In the genomic region with DNA sequence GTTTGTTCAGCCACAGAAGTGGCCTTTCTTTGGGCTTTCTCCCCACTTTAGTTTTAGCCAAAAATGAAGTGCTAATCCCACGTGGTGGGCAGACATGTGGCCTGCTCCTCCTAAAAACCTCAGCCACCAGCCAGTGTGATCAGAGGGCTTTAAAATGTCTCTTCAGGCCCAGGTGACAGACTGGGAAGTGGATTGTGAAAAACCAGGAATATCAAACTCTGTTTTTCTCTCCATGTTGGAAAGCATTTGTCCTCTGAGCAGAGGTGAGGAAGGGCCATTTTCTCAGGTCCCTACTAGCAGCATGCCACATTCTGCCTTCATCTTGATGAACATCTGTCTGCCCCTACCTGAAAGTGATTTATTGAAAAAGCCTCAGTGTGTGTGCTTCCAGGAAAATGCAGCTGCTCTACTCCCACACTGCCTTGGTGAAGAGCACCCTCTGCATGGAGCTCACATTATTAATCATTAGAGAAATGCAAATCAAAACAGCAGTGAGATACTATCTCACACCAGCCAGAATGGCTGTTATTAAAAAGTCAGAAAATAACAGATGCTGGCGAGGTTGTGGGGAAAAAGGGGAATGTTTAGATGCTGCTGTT, we compare ENCODE assay signal across 1 cellular context.
TF ChIP-seq lines count a peak whose summit lies in the region.

No MANE protein-coding gene starts in this region.

TF ChIP-seq in H1, 55 proteins besides CTCF, POLR2A, EP300 and RAD21:
- no peak for TF ChIP-seq CHD1 (IDR thresholded peaks at IDR 0.05; ENCODE audit: low read depth, low read length)
- TF ChIP-seq JUN (IDR thresholded peaks at IDR 0.05; ENCODE audit: low read depth, low read length), result no peak
- TF ChIP-seq HDAC2 (IDR thresholded peaks at IDR 0.05; ENCODE audit: borderline replicate concordance in 1 of 2, low read depth in 2 of 2, low read length in 2 of 2), result no peak
- TF ChIP-seq, protein P1, sequence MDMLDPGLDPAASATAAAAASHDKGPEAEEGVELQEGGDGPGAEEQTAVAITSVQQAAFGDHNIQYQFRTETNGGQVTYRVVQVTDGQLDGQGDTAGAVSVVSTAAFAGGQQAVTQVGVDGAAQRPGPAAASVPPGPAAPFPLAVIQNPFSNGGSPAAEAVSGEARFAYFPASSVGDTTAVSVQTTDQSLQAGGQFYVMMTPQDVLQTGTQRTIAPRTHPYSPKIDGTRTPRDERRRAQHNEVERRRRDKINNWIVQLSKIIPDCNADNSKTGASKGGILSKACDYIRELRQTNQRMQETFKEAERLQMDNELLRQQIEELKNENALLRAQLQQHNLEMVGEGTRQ (IDR thresholded peaks at IDR 0.05; ENCODE audit: low read length), result no peak
- no peak for TF ChIP-seq CBX8 (IDR thresholded peaks at IDR 0.05; ENCODE audit: borderline replicate concordance, low read depth, low read length)
- TF ChIP-seq SIRT6 (IDR thresholded peaks at IDR 0.05; ENCODE audit: low read length), result no peak
- TF ChIP-seq, protein P2, sequence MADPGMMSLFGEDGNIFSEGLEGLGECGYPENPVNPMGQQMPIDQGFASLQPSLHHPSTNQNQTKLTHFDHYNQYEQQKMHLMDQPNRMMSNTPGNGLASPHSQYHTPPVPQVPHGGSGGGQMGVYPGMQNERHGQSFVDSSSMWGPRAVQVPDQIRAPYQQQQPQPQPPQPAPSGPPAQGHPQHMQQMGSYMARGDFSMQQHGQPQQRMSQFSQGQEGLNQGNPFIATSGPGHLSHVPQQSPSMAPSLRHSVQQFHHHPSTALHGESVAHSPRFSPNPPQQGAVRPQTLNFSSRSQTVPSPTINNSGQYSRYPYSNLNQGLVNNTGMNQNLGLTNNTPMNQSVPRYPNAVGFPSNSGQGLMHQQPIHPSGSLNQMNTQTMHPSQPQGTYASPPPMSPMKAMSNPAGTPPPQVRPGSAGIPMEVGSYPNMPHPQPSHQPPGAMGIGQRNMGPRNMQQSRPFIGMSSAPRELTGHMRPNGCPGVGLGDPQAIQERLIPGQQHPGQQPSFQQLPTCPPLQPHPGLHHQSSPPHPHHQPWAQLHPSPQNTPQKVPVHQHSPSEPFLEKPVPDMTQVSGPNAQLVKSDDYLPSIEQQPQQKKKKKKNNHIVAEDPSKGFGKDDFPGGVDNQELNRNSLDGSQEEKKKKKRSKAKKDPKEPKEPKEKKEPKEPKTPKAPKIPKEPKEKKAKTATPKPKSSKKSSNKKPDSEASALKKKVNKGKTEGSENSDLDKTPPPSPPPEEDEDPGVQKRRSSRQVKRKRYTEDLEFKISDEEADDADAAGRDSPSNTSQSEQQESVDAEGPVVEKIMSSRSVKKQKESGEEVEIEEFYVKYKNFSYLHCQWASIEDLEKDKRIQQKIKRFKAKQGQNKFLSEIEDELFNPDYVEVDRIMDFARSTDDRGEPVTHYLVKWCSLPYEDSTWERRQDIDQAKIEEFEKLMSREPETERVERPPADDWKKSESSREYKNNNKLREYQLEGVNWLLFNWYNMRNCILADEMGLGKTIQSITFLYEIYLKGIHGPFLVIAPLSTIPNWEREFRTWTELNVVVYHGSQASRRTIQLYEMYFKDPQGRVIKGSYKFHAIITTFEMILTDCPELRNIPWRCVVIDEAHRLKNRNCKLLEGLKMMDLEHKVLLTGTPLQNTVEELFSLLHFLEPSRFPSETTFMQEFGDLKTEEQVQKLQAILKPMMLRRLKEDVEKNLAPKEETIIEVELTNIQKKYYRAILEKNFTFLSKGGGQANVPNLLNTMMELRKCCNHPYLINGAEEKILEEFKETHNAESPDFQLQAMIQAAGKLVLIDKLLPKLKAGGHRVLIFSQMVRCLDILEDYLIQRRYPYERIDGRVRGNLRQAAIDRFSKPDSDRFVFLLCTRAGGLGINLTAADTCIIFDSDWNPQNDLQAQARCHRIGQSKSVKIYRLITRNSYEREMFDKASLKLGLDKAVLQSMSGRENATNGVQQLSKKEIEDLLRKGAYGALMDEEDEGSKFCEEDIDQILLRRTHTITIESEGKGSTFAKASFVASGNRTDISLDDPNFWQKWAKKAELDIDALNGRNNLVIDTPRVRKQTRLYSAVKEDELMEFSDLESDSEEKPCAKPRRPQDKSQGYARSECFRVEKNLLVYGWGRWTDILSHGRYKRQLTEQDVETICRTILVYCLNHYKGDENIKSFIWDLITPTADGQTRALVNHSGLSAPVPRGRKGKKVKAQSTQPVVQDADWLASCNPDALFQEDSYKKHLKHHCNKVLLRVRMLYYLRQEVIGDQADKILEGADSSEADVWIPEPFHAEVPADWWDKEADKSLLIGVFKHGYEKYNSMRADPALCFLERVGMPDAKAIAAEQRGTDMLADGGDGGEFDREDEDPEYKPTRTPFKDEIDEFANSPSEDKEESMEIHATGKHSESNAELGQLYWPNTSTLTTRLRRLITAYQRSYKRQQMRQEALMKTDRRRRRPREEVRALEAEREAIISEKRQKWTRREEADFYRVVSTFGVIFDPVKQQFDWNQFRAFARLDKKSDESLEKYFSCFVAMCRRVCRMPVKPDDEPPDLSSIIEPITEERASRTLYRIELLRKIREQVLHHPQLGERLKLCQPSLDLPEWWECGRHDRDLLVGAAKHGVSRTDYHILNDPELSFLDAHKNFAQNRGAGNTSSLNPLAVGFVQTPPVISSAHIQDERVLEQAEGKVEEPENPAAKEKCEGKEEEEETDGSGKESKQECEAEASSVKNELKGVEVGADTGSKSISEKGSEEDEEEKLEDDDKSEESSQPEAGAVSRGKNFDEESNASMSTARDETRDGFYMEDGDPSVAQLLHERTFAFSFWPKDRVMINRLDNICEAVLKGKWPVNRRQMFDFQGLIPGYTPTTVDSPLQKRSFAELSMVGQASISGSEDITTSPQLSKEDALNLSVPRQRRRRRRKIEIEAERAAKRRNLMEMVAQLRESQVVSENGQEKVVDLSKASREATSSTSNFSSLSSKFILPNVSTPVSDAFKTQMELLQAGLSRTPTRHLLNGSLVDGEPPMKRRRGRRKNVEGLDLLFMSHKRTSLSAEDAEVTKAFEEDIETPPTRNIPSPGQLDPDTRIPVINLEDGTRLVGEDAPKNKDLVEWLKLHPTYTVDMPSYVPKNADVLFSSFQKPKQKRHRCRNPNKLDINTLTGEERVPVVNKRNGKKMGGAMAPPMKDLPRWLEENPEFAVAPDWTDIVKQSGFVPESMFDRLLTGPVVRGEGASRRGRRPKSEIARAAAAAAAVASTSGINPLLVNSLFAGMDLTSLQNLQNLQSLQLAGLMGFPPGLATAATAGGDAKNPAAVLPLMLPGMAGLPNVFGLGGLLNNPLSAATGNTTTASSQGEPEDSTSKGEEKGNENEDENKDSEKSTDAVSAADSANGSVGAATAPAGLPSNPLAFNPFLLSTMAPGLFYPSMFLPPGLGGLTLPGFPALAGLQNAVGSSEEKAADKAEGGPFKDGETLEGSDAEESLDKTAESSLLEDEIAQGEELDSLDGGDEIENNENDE (IDR thresholded peaks at IDR 0.05; ENCODE audit: insufficient replicate concordance, low read length), result no peak
- TF ChIP-seq NANOG (IDR thresholded peaks at IDR 0.05; ENCODE audit: insufficient read depth, low read depth, low read length, poor library complexity, severe bottlenecking), result no peak
- no peak for TF ChIP-seq TBP (IDR thresholded peaks at IDR 0.05; ENCODE audit: low read depth, low read length)
- TF ChIP-seq TCF12 (IDR thresholded peaks at IDR 0.05; ENCODE audit: low read depth, low read length), result no peak
- no peak for TF ChIP-seq EGR1 (IDR thresholded peaks at IDR 0.05; ENCODE audit: borderline replicate concordance, low read depth, low read length)
- TF ChIP-seq, protein P3, sequence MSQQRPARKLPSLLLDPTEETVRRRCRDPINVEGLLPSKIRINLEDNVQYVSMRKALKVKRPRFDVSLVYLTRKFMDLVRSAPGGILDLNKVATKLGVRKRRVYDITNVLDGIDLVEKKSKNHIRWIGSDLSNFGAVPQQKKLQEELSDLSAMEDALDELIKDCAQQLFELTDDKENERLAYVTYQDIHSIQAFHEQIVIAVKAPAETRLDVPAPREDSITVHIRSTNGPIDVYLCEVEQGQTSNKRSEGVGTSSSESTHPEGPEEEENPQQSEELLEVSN (IDR thresholded peaks at IDR 0.05), result no peak
- no peak for TF ChIP-seq SRF (IDR thresholded peaks at IDR 0.05; ENCODE audit: low read depth, low read length)
- TF ChIP-seq BCL11A (IDR thresholded peaks at IDR 0.05; ENCODE audit: low read depth in 2 of 2, low read length in 2 of 2), result no peak
- no peak for TF ChIP-seq BRCA1 (IDR thresholded peaks at IDR 0.05; ENCODE audit: low read depth, low read length)
TF ChIP-seq in H1: peak in this region for 0.
